33 cellular contexts compared by ENCODE assay signal in genomic region chr7:31314781-31315180, GRCh38. TPM values are rescaled to one million over a fixed set of nuclear protein-coding genes. Genes with fewer than 3 reads are reported as not detected.
"Had no signal": no experiment of that assay in that cellular context is flagged by ENCODE, and none has a peak within 500 bp of the region (broad histone marks: within the 10 kb centered on the region; RNA-seq: fewer than 3 reads in every experiment).

No MANE protein-coding gene starts in this region.

- DNase-seq: colonic mucosa; cortex of kidney; effector CD8-positive, alpha-beta T cell; effector memory CD8-positive, alpha-beta T cell; endodermal cell; erythroblast; esophagus squamous epithelium; foreskin fibroblast; foreskin melanocyte; gastrocnemius medialis; glutamatergic neuron; head of caudate nucleus; heart right ventricle; hippocampal formation; left cardiac atrium; left ventricle myocardium inferior; lower lobe of right lung; mesenchymal stem cell; mucosa of descending colon had no signal

- H3K27me3 ChIP-seq: colonic mucosa, esophagus squamous epithelium, gastrocnemius medialis had no signal

- H3K4me3 ChIP-seq: colonic mucosa, esophagus squamous epithelium, gastrocnemius medialis, heart right ventricle, left ventricle myocardium inferior, lower lobe of right lung, mucosa of descending colon had no signal

- H3K9me3 ChIP-seq: colonic mucosa, esophagus squamous epithelium, gastrocnemius medialis, heart right ventricle, left ventricle myocardium inferior, lower lobe of right lung, mucosa of descending colon had no signal

- ATAC-seq: effector memory CD8-positive, alpha-beta T cell; esophagus mucosa; gastrocnemius medialis; heart right ventricle; left cardiac atrium; lower lobe of right lung; mucosa of descending colon had no signal

- FAIRE-seq: endometrium, islet of Langerhans, keratinocyte had no signal

- H3K36me3 ChIP-seq: colonic mucosa, esophagus squamous epithelium, gastrocnemius medialis, heart right ventricle, left ventricle myocardium inferior, lower lobe of right lung had no signal

- H3K4me1 ChIP-seq: colonic mucosa, esophagus squamous epithelium, gastrocnemius medialis had no signal

- H3K27ac ChIP-seq: colonic mucosa, epithelial cell of prostate, esophagus squamous epithelium, gastrocnemius medialis, heart right ventricle, left ventricle myocardium inferior, lower lobe of right lung had no signal

RNA-seq across cellular contexts. Expression of gene NEUROD6, which starts 25.7 kb away (rescaled TPM):
- total RNA-seq: chondrocyte, colonic mucosa, dermis microvascular lymphatic vessel endothelial cell, endodermal cell, esophagus mucosa, esophagus squamous epithelium, gastrocnemius medialis, glomerular endothelial cell, heart right ventricle, kidney epithelial cell, left cardiac atrium, left ventricle myocardium inferior, lower leg skin, lower lobe of right lung, lung microvascular endothelial cell, mesenteric fat pad, mesothelial cell of epicardium, mucosa of descending colon, myocyte had no signal
- polyA plus RNA-seq: heart right ventricle, keratinocyte had no signal
